ENCODE assay signal across 1 cellular context in the genomic region with DNA sequence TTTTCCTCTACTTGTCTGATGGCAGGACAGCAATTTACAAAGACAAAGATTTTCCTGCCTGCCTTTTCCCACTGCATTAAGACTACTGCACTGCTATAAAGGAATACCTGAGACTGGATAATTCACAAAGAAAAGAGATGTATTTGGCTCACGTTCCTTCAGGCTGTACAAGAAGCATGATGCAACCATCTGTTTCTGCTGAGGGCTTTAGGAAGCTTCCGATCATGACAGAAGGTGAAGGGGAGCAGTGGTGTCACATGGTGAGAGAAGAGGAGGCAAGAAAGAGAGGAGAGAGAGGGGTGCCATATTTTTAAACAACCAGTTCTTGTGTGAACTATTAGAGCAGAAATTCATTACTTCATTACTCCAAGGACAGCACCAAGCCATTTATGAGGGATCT.
TF ChIP-seq lines count a peak whose summit lies in the region.

No MANE protein-coding gene starts in this region.

TF ChIP-seq in H1, 55 proteins besides CTCF, POLR2A, EP300 and RAD21 (continued from another document):
- TF ChIP-seq, protein P1, sequence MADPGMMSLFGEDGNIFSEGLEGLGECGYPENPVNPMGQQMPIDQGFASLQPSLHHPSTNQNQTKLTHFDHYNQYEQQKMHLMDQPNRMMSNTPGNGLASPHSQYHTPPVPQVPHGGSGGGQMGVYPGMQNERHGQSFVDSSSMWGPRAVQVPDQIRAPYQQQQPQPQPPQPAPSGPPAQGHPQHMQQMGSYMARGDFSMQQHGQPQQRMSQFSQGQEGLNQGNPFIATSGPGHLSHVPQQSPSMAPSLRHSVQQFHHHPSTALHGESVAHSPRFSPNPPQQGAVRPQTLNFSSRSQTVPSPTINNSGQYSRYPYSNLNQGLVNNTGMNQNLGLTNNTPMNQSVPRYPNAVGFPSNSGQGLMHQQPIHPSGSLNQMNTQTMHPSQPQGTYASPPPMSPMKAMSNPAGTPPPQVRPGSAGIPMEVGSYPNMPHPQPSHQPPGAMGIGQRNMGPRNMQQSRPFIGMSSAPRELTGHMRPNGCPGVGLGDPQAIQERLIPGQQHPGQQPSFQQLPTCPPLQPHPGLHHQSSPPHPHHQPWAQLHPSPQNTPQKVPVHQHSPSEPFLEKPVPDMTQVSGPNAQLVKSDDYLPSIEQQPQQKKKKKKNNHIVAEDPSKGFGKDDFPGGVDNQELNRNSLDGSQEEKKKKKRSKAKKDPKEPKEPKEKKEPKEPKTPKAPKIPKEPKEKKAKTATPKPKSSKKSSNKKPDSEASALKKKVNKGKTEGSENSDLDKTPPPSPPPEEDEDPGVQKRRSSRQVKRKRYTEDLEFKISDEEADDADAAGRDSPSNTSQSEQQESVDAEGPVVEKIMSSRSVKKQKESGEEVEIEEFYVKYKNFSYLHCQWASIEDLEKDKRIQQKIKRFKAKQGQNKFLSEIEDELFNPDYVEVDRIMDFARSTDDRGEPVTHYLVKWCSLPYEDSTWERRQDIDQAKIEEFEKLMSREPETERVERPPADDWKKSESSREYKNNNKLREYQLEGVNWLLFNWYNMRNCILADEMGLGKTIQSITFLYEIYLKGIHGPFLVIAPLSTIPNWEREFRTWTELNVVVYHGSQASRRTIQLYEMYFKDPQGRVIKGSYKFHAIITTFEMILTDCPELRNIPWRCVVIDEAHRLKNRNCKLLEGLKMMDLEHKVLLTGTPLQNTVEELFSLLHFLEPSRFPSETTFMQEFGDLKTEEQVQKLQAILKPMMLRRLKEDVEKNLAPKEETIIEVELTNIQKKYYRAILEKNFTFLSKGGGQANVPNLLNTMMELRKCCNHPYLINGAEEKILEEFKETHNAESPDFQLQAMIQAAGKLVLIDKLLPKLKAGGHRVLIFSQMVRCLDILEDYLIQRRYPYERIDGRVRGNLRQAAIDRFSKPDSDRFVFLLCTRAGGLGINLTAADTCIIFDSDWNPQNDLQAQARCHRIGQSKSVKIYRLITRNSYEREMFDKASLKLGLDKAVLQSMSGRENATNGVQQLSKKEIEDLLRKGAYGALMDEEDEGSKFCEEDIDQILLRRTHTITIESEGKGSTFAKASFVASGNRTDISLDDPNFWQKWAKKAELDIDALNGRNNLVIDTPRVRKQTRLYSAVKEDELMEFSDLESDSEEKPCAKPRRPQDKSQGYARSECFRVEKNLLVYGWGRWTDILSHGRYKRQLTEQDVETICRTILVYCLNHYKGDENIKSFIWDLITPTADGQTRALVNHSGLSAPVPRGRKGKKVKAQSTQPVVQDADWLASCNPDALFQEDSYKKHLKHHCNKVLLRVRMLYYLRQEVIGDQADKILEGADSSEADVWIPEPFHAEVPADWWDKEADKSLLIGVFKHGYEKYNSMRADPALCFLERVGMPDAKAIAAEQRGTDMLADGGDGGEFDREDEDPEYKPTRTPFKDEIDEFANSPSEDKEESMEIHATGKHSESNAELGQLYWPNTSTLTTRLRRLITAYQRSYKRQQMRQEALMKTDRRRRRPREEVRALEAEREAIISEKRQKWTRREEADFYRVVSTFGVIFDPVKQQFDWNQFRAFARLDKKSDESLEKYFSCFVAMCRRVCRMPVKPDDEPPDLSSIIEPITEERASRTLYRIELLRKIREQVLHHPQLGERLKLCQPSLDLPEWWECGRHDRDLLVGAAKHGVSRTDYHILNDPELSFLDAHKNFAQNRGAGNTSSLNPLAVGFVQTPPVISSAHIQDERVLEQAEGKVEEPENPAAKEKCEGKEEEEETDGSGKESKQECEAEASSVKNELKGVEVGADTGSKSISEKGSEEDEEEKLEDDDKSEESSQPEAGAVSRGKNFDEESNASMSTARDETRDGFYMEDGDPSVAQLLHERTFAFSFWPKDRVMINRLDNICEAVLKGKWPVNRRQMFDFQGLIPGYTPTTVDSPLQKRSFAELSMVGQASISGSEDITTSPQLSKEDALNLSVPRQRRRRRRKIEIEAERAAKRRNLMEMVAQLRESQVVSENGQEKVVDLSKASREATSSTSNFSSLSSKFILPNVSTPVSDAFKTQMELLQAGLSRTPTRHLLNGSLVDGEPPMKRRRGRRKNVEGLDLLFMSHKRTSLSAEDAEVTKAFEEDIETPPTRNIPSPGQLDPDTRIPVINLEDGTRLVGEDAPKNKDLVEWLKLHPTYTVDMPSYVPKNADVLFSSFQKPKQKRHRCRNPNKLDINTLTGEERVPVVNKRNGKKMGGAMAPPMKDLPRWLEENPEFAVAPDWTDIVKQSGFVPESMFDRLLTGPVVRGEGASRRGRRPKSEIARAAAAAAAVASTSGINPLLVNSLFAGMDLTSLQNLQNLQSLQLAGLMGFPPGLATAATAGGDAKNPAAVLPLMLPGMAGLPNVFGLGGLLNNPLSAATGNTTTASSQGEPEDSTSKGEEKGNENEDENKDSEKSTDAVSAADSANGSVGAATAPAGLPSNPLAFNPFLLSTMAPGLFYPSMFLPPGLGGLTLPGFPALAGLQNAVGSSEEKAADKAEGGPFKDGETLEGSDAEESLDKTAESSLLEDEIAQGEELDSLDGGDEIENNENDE (IDR thresholded peaks at IDR 0.05; ENCODE audit: insufficient replicate concordance, low read length): no peak
- TF ChIP-seq GABPA (IDR thresholded peaks at IDR 0.05; ENCODE audit: borderline replicate concordance, insufficient read depth, low read length) (no peak), ZNF274 (IDR thresholded peaks at IDR 0.05; ENCODE audit: borderline replicate concordance, extremely low read depth, low read length) (no peak), FOSL1 (IDR thresholded peaks at IDR 0.05; ENCODE audit: insufficient read depth, low read depth, low read length) (no peak), KDM5A (IDR thresholded peaks at IDR 0.05; ENCODE audit: low read length) (no peak), KDM1A (IDR thresholded peaks at IDR 0.05; ENCODE audit: borderline replicate concordance, low read length) (no peak), BACH1 (IDR thresholded peaks at IDR 0.05; ENCODE audit: low read length) (no peak), ASH2L (IDR thresholded peaks at IDR 0.05; ENCODE audit: low read length) (no peak), SP1 (IDR thresholded peaks at IDR 0.05; ENCODE audit: low read depth, low read length) (no peak)
- TF ChIP-seq, protein P2, sequence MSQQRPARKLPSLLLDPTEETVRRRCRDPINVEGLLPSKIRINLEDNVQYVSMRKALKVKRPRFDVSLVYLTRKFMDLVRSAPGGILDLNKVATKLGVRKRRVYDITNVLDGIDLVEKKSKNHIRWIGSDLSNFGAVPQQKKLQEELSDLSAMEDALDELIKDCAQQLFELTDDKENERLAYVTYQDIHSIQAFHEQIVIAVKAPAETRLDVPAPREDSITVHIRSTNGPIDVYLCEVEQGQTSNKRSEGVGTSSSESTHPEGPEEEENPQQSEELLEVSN (IDR thresholded peaks at IDR 0.05): no peak
